In genomic region chr13:27168870-27169525, GRCh38 we compare ENCODE assay signal across 11 cellular contexts. TPM values are rescaled to one million over a fixed set of nuclear protein-coding genes. Genes with fewer than 3 reads are reported as not detected.
DNase-seq lines count a peak whose midpoint lies in the region; ATAC-seq and TF ChIP-seq lines count a peak whose summit lies in the region.
"Had no signal": no experiment of that assay in that cellular context is flagged by ENCODE, and none has a peak within 500 bp of the region (broad histone marks: within the 10 kb centered on the region; RNA-seq: fewer than 3 reads in every experiment).

No MANE protein-coding gene starts in this region.

- no peak overlapping the region for H2BK15ac ChIP-seq in H9 (ENCODE audit: low read depth, low read length)

- peaks cover 5% of the 10 kb centered on the region for H3K23me2 ChIP-seq in H9 (ENCODE audit: insufficient read length, low read depth, low read length, poor library complexity, severe bottlenecking)

- H3K79me1 ChIP-seq in H9 (ENCODE audit: insufficient read depth, low read depth, low read length, poor library complexity, severe bottlenecking), result peaks cover 3% of the 10 kb centered on the region

- no peak overlapping the region for H3T11ph ChIP-seq in H9 (ENCODE audit: low read length)

- DNase-seq in activated CD8-positive, alpha-beta memory T cell treated with anti-CD3 and anti-CD28 coated beads, Interleukin-2, amount 10 ng/mL, durations not matched to agents 7 days and 5 days, result no peak
- DNase-seq in activated CD8-positive, alpha-beta memory T cell treated with anti-CD3 and anti-CD28 coated beads, Interleukin-2, amount 50 U/mL, for 4 hours, result no peak
- no peak for DNase-seq in activated T-helper 1 cell treated with anti-CD3 and anti-CD28 coated beads, Interleukin-12 subunit alpha, Interleukin-12 subunit beta, Interleukin-2, Interleukin-4 antibody, amounts not matched to agents 30 ng/mL and 10 ng/mL and 1 ng/mL, durations not matched to agents 14 hours and 24 hours and 36 hours (ENCODE audit: low spot score)
- DNase-seq in hepatocyte (ENCODE audit: low spot score) (peak; percentile 16), thoracic aorta (ENCODE audit: low spot score) (no peak), H9 (no peak), upper lobe of right lung (no peak), RPMI8226 (no peak)
- DNase-seq: activated gamma-delta T cell treated with Interleukin-2 at 50 U/mL for 16 hours; SHP77; stimulated activated CD8-positive, alpha-beta memory T cell treated with anti-CD3 and anti-CD28 coated beads, Interleukin-4, amount 100 ng/mL, for 48 hours had no signal

- peak overlapping the region; percentile 78 for H3K4me2 ChIP-seq in hepatocyte
- no peak overlapping the region for H3K4me2 ChIP-seq in H9 (ENCODE audit: insufficient read depth, insufficient read length, low read length)

- H4K91ac ChIP-seq in H9 (ENCODE audit: insufficient read length, low read depth, low read length), result no peak overlapping the region

- intact Hi-C loops in activated T-helper 1 cell treated with anti-CD3 and anti-CD28 coated beads, Interleukin-12 subunit alpha, Interleukin-12 subunit beta, Interleukin-2, Interleukin-4 antibody, amounts not matched to agents 30 ng/mL and 10 ng/mL and 1 ng/mL, durations not matched to agents 14 hours and 24 hours and 36 hours (cut with micrococcal nuclease), result no loop called here
- intact Hi-C loops in upper lobe of right lung (cut with DNase I), result no loop called here

- no peak overlapping the region for H2BK5ac ChIP-seq in H9 (ENCODE audit: insufficient read length, low read length)

- no peak overlapping the region for H3K4ac ChIP-seq in H9 (ENCODE audit: low read depth, low read length)

- H3K79me2 ChIP-seq in hepatocyte (peaks cover 70% of the 10 kb centered on the region), H9 (ENCODE audit: insufficient read depth, low read length) (peaks cover 34% of the 10 kb centered on the region; the same call in 1 of the 2 replicates)

- no peak for TF ChIP-seq CTCF in hepatocyte (IDR thresholded peaks at IDR 0.05; ENCODE audit: poor library complexity)
- no peak for TF ChIP-seq CTCF in thoracic aorta (IDR thresholded peaks at IDR 0.05)
- no peak for TF ChIP-seq CTCF in H9 (conservative IDR thresholded peaks at IDR 0.05)
- TF ChIP-seq CTCF in upper lobe of right lung (IDR thresholded peaks at IDR 0.05), result no peak

- no peaks in the 10 kb centered on the region for H3K9me3 Mint-ChIP-seq in activated CD8-positive, alpha-beta memory T cell treated with anti-CD3 and anti-CD28 coated beads, Interleukin-2, amount 10 ng/mL, durations not matched to agents 7 days and 5 days (ENCODE audit: low read depth)
- H3K9me3 Mint-ChIP-seq in activated T-helper 1 cell treated with anti-CD3 and anti-CD28 coated beads, Interleukin-12 subunit alpha, Interleukin-12 subunit beta, Interleukin-2, Interleukin-4 antibody, amounts not matched to agents 30 ng/mL and 10 ng/mL and 1 ng/mL, durations not matched to agents 14 hours and 24 hours and 36 hours, result no peaks in the 10 kb centered on the region
- H3K9me3 Mint-ChIP-seq in H9, result no peaks in the 10 kb centered on the region; a peak in 1 of 5 replicates

- no peak overlapping the region for H3K18ac ChIP-seq in H9 (ENCODE audit: insufficient read length, low read depth, low read length)

- H3K9ac ChIP-seq in H9 (ENCODE audit: extremely low read depth, insufficient read length, low read length), result no peak overlapping the region

- peaks cover 7% of the 10 kb centered on the region for H3K36me3 Mint-ChIP-seq in activated CD8-positive, alpha-beta memory T cell treated with anti-CD3 and anti-CD28 coated beads, Interleukin-2, amount 10 ng/mL, durations not matched to agents 7 days and 5 days
- H3K36me3 Mint-ChIP-seq in activated T-helper 1 cell treated with anti-CD3 and anti-CD28 coated beads, Interleukin-12 subunit alpha, Interleukin-12 subunit beta, Interleukin-2, Interleukin-4 antibody, amounts not matched to agents 30 ng/mL and 10 ng/mL and 1 ng/mL, durations not matched to agents 14 hours and 24 hours and 36 hours (ENCODE audit: low read depth), result peaks cover 6% of the 10 kb centered on the region
- H3K36me3 Mint-ChIP-seq in H9 (ENCODE audit: insufficient read depth in 1 of 3, low read depth in 3 of 3), result no peaks in the 10 kb centered on the region

- no peak overlapping the region for H4K5ac ChIP-seq in H9 (ENCODE audit: insufficient read length, low read depth, low read length)

- no peak overlapping the region for H2BK20ac ChIP-seq in H9 (ENCODE audit: low read depth, low read length, poor library complexity, severe bottlenecking)

- H2AFZ ChIP-seq in hepatocyte, result no peak overlapping the region
- H2AFZ ChIP-seq in H9 (ENCODE audit: low read length), result no peak overlapping the region

- H4K20me1 ChIP-seq in hepatocyte (ENCODE audit: insufficient read depth, poor library complexity, severe bottlenecking) (peaks cover 61% of the 10 kb centered on the region), H9 (ENCODE audit: control insufficient read depth, insufficient read depth, insufficient read length) (no peaks in the 10 kb centered on the region)

- no peak overlapping the region for H4K8ac ChIP-seq in H9 (replicated peaks; ENCODE audit: insufficient read length, low read depth, low read length)

- H3K4me1 ChIP-seq in hepatocyte (ENCODE audit: insufficient read depth) (peaks cover 21% of the 10 kb centered on the region), thoracic aorta (ENCODE audit: control insufficient read depth in 1 of 2, low read depth in 2 of 2) (peaks cover 33 to 62% of the 10 kb centered on the region in 2 donors), H9 (ENCODE audit: insufficient read depth, low read length) (peaks cover 5% of the 10 kb centered on the region; the same call in 1 of the 2 replicates), upper lobe of right lung (peaks cover 47% of the 10 kb centered on the region)

- peak overlapping the region; percentile 61 for H3K27ac Mint-ChIP-seq in activated CD8-positive, alpha-beta memory T cell treated with anti-CD3 and anti-CD28 coated beads, Interleukin-2, amount 10 ng/mL, durations not matched to agents 7 days and 5 days
- H3K27ac Mint-ChIP-seq in activated T-helper 1 cell treated with anti-CD3 and anti-CD28 coated beads, Interleukin-12 subunit alpha, Interleukin-12 subunit beta, Interleukin-2, Interleukin-4 antibody, amounts not matched to agents 30 ng/mL and 10 ng/mL and 1 ng/mL, durations not matched to agents 14 hours and 24 hours and 36 hours, result peak overlapping the region; percentile 19
- H3K27ac Mint-ChIP-seq in H9, result no peak overlapping the region

- no peaks in the 10 kb centered on the region for H3K27me3 Mint-ChIP-seq in activated CD8-positive, alpha-beta memory T cell treated with anti-CD3 and anti-CD28 coated beads, Interleukin-2, amount 10 ng/mL, durations not matched to agents 7 days and 5 days
- no peaks in the 10 kb centered on the region for H3K27me3 Mint-ChIP-seq in activated T-helper 1 cell treated with anti-CD3 and anti-CD28 coated beads, Interleukin-12 subunit alpha, Interleukin-12 subunit beta, Interleukin-2, Interleukin-4 antibody, amounts not matched to agents 30 ng/mL and 10 ng/mL and 1 ng/mL, durations not matched to agents 14 hours and 24 hours and 36 hours (ENCODE audit: insufficient read depth)
- H3K27me3 Mint-ChIP-seq in H9 (ENCODE audit: low read depth), result peaks cover 1% of the 10 kb centered on the region; the same call in 1 of the 2 replicates

- no peaks in the 10 kb centered on the region for H3K9me3 ChIP-seq in hepatocyte (ENCODE audit: low read depth)
- H3K9me3 ChIP-seq in thoracic aorta, result no peaks in the 10 kb centered on the region
- no peaks in the 10 kb centered on the region for H3K9me3 ChIP-seq in H9 (ENCODE audit: control insufficient read depth, low read depth, low read length)
- H3K9me3 ChIP-seq in upper lobe of right lung, result no peaks in the 10 kb centered on the region

- H2BK12ac ChIP-seq in H9 (ENCODE audit: insufficient read length, low read depth, low read length), result no peak overlapping the region

- no peak overlapping the region for H2BK120ac ChIP-seq in H9 (ENCODE audit: low read depth, low read length, poor library complexity, severe bottlenecking)

- H3K4me3 Mint-ChIP-seq in activated CD8-positive, alpha-beta memory T cell treated with anti-CD3 and anti-CD28 coated beads, Interleukin-2, amount 10 ng/mL, durations not matched to agents 7 days and 5 days, result peak overlapping the region; percentile 92
- H3K4me3 Mint-ChIP-seq in activated T-helper 1 cell treated with anti-CD3 and anti-CD28 coated beads, Interleukin-12 subunit alpha, Interleukin-12 subunit beta, Interleukin-2, Interleukin-4 antibody, amounts not matched to agents 30 ng/mL and 10 ng/mL and 1 ng/mL, durations not matched to agents 14 hours and 24 hours and 36 hours, result peak overlapping the region; percentile 50
- H3K4me3 Mint-ChIP-seq in H9, result peak overlapping the region in 1 of 2 experiments; percentile 35; a peak in 3 of 5 replicates

- H3K27me3 ChIP-seq in hepatocyte (no peaks in the 10 kb centered on the region), thoracic aorta (replicated peaks; ENCODE audit: insufficient read depth) (no peaks in the 10 kb centered on the region), H9 (ENCODE audit: insufficient read depth, low read length) (no peaks in the 10 kb centered on the region), upper lobe of right lung (no peaks in the 10 kb centered on the region)

- CTCF ChIA-PET in activated CD8-positive, alpha-beta memory T cell treated with anti-CD3 and anti-CD28 coated beads, Interleukin-2, amount 10 ng/mL, durations not matched to agents 7 days and 5 days (lab: Charles Lee), result interaction anchor here (1.5 kb wide), 1 partner anchor 183 kb away, joined by 4 read pairs; no protein-coding TSS in a partner anchor

- no peaks in the 10 kb centered on the region for H3K9me2 ChIP-seq in hepatocyte (replicated peaks; ENCODE audit: insufficient read depth)

- no peak overlapping the region for H3K4me3 ChIP-seq in hepatocyte
- peak overlapping the region; percentile 17 for H3K4me3 ChIP-seq in thoracic aorta
- no peak overlapping the region for H3K4me3 ChIP-seq in upper lobe of right lung

- H3K14ac ChIP-seq in H9 (ENCODE audit: insufficient read depth, low read length), result no peak overlapping the region

- no peak overlapping the region for H3K23ac ChIP-seq in H9 (ENCODE audit: insufficient read length, low read depth, low read length)

- H3K27ac ChIP-seq in hepatocyte (peak overlapping the region; percentile 87), thoracic aorta (peak overlapping the region in 1 of 2 donors; percentile 87), H9 (ENCODE audit: insufficient read length, low read depth, low read length) (no peak overlapping the region), upper lobe of right lung (no peak overlapping the region)

- no peaks in the 10 kb centered on the region for H3K36me3 ChIP-seq in hepatocyte (replicated peaks; ENCODE audit: insufficient read depth, low read depth)
- no peaks in the 10 kb centered on the region for H3K36me3 ChIP-seq in thoracic aorta
- no peaks in the 10 kb centered on the region for H3K36me3 ChIP-seq in upper lobe of right lung

- H3K4me1 Mint-ChIP-seq in activated CD8-positive, alpha-beta memory T cell treated with anti-CD3 and anti-CD28 coated beads, Interleukin-2, amount 10 ng/mL, durations not matched to agents 7 days and 5 days, result peaks cover 57% of the 10 kb centered on the region
- peaks cover 54% of the 10 kb centered on the region for H3K4me1 Mint-ChIP-seq in activated T-helper 1 cell treated with anti-CD3 and anti-CD28 coated beads, Interleukin-12 subunit alpha, Interleukin-12 subunit beta, Interleukin-2, Interleukin-4 antibody, amounts not matched to agents 30 ng/mL and 10 ng/mL and 1 ng/mL, durations not matched to agents 14 hours and 24 hours and 36 hours (ENCODE audit: low read depth)
- peaks cover 35 to 38% of the 10 kb centered on the region in 2 experiments for H3K4me1 Mint-ChIP-seq in H9

- 58% methylated on average over 6 of the region's 6 CpGs for WGBS in hepatocyte (ENCODE audit: low lambda C conversion rate, missing lambda C conversion rate)
- WGBS in H9 (ENCODE audit: extremely low coverage, insufficient read length, low lambda C conversion rate), result no CpG with 5 or more reads among the region's 6 CpGs

- no peak overlapping the region for H2AK5ac ChIP-seq in H9 (ENCODE audit: insufficient read length, low read length)

- no peak for ATAC-seq in activated CD8-positive, alpha-beta memory T cell treated with anti-CD3 and anti-CD28 coated beads, Interleukin-2, amount 10 ng/mL, durations not matched to agents 7 days and 5 days
- ATAC-seq in thoracic aorta (ENCODE audit: insufficient number of reproducible peaks, low FRiP score, low read depth) (no peak), upper lobe of right lung (no peak)

- H3K56ac ChIP-seq in H9 (ENCODE audit: insufficient read length, low read depth, low read length), result no peak overlapping the region

RNA-seq across cellular contexts. Expression of gene USP12, which starts 2.6 kb away (rescaled TPM):
- 10 to 100 TPM; 32.0 to 38.9 TPM for total RNA-seq in activated CD8-positive, alpha-beta memory T cell treated with anti-CD3 and anti-CD28 coated beads, Interleukin-2, amount 10 ng/mL, durations not matched to agents 7 days and 5 days
- 45.8 and 49.1 TPM in 2 replicates for total RNA-seq in activated T-helper 1 cell treated with anti-CD3 and anti-CD28 coated beads, Interleukin-12 subunit alpha, Interleukin-12 subunit beta, Interleukin-2, Interleukin-4 antibody, amounts not matched to agents 30 ng/mL and 10 ng/mL and 1 ng/mL, durations not matched to agents 14 hours and 24 hours and 36 hours
- 26.4 and 33.7 TPM in 2 replicates for total RNA-seq in hepatocyte
- 15.4 and 17.5 TPM in 2 replicates for polyA plus RNA-seq in hepatocyte
- 10 to 100 TPM; 22.6 to 40.5 TPM for total RNA-seq in thoracic aorta
- 22.6 and 24.8 TPM in 2 replicates for total RNA-seq in H9 (2021)
- 37.5 TPM for total RNA-seq in upper lobe of right lung

Comparison
In these comparisons a context has a peak if more than half of its experiments do, and no peak if none do; other contexts are left out.
1. H3K27ac Mint-ChIP-seq: peak in activated CD8-positive, alpha-beta memory T cell treated with anti-CD3 and anti-CD28 coated beads, Interleukin-2, amount 10 ng/mL, durations not matched to agents 7 days and 5 days (single experiment) and activated T-helper 1 cell treated with anti-CD3 and anti-CD28 coated beads, Interleukin-12 subunit alpha, Interleukin-12 subunit beta, Interleukin-2, Interleukin-4 antibody, amounts not matched to agents 30 ng/mL and 10 ng/mL and 1 ng/mL, durations not matched to agents 14 hours and 24 hours and 36 hours (single experiment); none in H9 (0 of 3).